ENCODE assay signal across 10 cellular contexts in the genomic region with DNA sequence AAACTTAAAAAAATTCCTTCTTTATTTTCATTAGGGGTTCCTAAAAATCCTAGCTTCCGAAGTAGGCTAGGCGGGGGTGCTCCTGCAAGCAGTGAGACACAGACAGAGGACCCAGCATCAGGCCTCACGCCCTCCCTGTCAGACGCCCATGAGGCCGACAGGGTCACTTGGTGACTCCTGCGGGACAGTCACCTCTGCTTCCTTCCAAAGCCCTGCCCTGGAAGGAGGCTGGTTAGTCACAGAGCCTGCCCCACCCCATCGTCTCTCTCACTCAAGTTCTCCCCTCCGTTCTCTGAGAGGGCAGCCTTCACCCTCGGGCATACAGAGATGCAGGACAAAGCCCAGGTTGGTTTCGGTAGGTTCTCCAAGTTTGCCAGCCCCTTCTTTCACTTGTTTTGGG. TPM values are rescaled to one million over a fixed set of nuclear protein-coding genes. Genes with fewer than 3 reads are reported as not detected.
DNase-seq lines count a peak whose midpoint lies in the region; ATAC-seq, FAIRE-seq and TF ChIP-seq lines count a peak whose summit lies in the region.
"Had no signal": no experiment of that assay in that cellular context is flagged by ENCODE, and none has a peak within 500 bp of the region (broad histone marks: within the 10 kb centered on the region; RNA-seq: fewer than 3 reads in every experiment).

No MANE protein-coding gene starts in this region.

- intact Hi-C loops in breast epithelium (cut with DNase I; ENCODE audit: low total_unique reads) (no loop called here), dorsolateral prefrontal cortex (cut with DNase I) (no loop called here)

- TF ChIP-seq CTCF in breast epithelium (IDR thresholded peaks at IDR 0.05) (no peak), dorsolateral prefrontal cortex (IDR thresholded peaks at IDR 0.05 in 54 of 56, conservative IDR thresholded peaks at IDR 0.05 in 2 of 56; ENCODE audit: low read depth in 1 of 56, partially characterized antibody in 56 of 56) (no peak)

- H3K9me3 ChIP-seq in breast epithelium: no peaks in the 10 kb centered on the region
- no peaks in the 10 kb centered on the region for H3K9me3 ChIP-seq in mucosa of stomach (ENCODE audit: control insufficient read depth, low read length)

- peak; percentile 8 for DNase-seq in stimulated activated CD4-positive, alpha-beta T cell treated with anti-CD3 and anti-CD28 coated beads, Interleukin-4, amount 100 ng/mL, for 24 hours
- DNase-seq in stimulated activated CD4-positive, alpha-beta T cell treated with anti-CD3 and anti-CD28 coated beads, Interleukin-12 subunit alpha, Interleukin-12 subunit beta, amount 100 ng/mL, for 4 hours: no peak
- DNase-seq in breast epithelium (ENCODE audit: low spot score in 2 of 2) (no peak), NCI-H526 treated with DMSO at 0.1 percent for 48 hours (lab: John Stamatoyannopoulos, UW) (no peak), dorsolateral prefrontal cortex (no peak), HTR-8/SVneo (ENCODE audit: insufficient read length, low spot score) (no peak)
- DNase-seq: activated CD4-positive, CD25-positive, alpha-beta regulatory T cell; midbrain had no signal

- H3K4me1 ChIP-seq in breast epithelium (peaks cover 6 to 46% of the 10 kb centered on the region in 2 donors), mucosa of stomach (ENCODE audit: control insufficient read depth, insufficient read depth, low read length) (peaks cover 50% of the 10 kb centered on the region)

- ATAC-seq in HG02870 (IDR thresholded peaks at IDR 0.05; ENCODE audit: unreplicated experiment): no peak

- TF ChIP-seq POLR2A in breast epithelium (IDR thresholded peaks at IDR 0.05): no peak

- no peaks in the 10 kb centered on the region for H3K36me3 ChIP-seq in breast epithelium
- no peaks in the 10 kb centered on the region for H3K36me3 ChIP-seq in mucosa of stomach (ENCODE audit: control insufficient read depth, insufficient read depth, low read length)

- H3K27me3 ChIP-seq in breast epithelium (no peaks in the 10 kb centered on the region), mucosa of stomach (ENCODE audit: control insufficient read depth, insufficient read depth, low read length) (no peaks in the 10 kb centered on the region), dorsolateral prefrontal cortex (no peaks in the 10 kb centered on the region)

- H3K4me3 ChIP-seq in breast epithelium: no peak overlapping the region
- H3K4me3 ChIP-seq in mucosa of stomach (ENCODE audit: low read length): no peak overlapping the region
- H3K4me3 ChIP-seq in dorsolateral prefrontal cortex: no peak overlapping the region

- peak overlapping the region; percentile 23 for H3K9ac ChIP-seq in mucosa of stomach (ENCODE audit: low read length)

- no peak for FAIRE-seq in HTR-8/SVneo (lab: Jason Lieb, UNC)

- H3K27ac ChIP-seq in breast epithelium (peak overlapping the region; percentile 91 to 93), dorsolateral prefrontal cortex (no peak overlapping the region)

RNA-seq across cellular contexts. Expression of a gene that starts 38.6 kb away (rescaled TPM):
- total RNA-seq in breast epithelium (10 to 100 TPM; 30.2 to 30.5 (median 30.4) TPM), dorsolateral prefrontal cortex (10 to 100 TPM in 1 of 120 experiments, 1 to 10 TPM in 119; 3.6 to 11.6 (median 6.1) TPM)

RNA-seq across cellular contexts. Expression of a gene that starts 39.9 kb away (rescaled TPM):
- total RNA-seq in breast epithelium (1 to 10 TPM in 2 of 3 donors, under 1 TPM in 1; 0.16 to 2.3 (median 2.0) TPM), dorsolateral prefrontal cortex (1 to 10 TPM in 119 of 120 experiments, under 1 TPM in 1; 0.91 to 8.8 (median 3.1) TPM)

Comparison
In these comparisons a context has a peak if more than half of its experiments do, and no peak if none do; other contexts are left out.
1. H3K27ac ChIP-seq: peak in breast epithelium (2 of 2); none in dorsolateral prefrontal cortex (0 of 59).